8 cellular contexts compared by ENCODE assay signal in the genomic region with DNA sequence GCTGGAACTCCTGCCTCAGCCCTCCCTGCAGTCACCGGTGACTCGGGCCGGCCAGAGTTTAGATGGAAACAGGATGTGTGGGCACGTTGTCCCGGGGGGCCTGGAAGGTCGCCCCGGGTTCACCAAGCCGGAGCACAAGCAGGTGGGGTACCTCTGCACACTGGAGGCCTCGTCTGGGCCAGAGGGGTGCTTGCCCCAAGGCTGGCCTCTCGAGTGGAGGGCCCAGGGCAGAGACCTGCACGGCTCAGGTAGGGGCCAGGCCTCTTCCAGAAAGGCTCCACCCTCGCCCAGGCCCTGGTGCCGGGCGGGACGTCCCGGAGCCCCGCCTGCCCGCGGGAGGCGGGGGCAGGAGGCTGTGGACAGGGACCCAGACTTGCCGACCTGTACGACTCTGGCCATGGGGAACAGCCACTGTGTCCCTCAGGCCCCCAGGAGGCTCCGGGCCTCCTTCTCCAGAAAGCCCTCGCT. TPM values are rescaled to one million over a fixed set of nuclear protein-coding genes. Genes with fewer than 3 reads are reported as not detected.
DNase-seq lines count a peak whose midpoint lies in the region; ATAC-seq and TF ChIP-seq lines count a peak whose summit lies in the region.

A gene with protein sequence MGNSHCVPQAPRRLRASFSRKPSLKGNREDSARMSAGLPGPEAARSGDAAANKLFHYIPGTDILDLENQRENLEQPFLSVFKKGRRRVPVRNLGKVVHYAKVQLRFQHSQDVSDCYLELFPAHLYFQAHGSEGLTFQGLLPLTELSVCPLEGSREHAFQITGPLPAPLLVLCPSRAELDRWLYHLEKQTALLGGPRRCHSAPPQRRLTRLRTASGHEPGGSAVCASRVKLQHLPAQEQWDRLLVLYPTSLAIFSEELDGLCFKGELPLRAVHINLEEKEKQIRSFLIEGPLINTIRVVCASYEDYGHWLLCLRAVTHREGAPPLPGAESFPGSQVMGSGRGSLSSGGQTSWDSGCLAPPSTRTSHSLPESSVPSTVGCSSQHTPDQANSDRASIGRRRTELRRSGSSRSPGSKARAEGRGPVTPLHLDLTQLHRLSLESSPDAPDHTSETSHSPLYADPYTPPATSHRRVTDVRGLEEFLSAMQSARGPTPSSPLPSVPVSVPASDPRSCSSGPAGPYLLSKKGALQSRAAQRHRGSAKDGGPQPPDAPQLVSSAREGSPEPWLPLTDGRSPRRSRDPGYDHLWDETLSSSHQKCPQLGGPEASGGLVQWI (plus strand): TSS at position 348 of the 468 bp plus-strand sequence. CDS start 50 bp downstream, at position 398.

- peak within 1 kb of the TSS; percentile 84 for H3K4me3 Mint-ChIP-seq in T-helper 17 cell

- H3K9me3 ChIP-seq in T-helper 17 cell (ENCODE audit: control insufficient read depth, low read length, poor library complexity, severe bottlenecking) (no peaks in the 10 kb centered on the region), esophagus muscularis mucosa (no peaks in the 10 kb centered on the region), neuron (ENCODE audit: low read length) (no peaks in the 10 kb centered on the region)

- DNase-seq in GM12865 (ENCODE audit: low read depth) (no peak), T-helper 17 cell (no peak), esophagus muscularis mucosa (ENCODE audit: extremely low spot score) (no peak), NCI-H526 (lab: John Stamatoyannopoulos, UW) (no peak)

- intact Hi-C loops in esophagus muscularis mucosa (cut with DNase I), result no loop called here

- H3K4me1 ChIP-seq in esophagus muscularis mucosa, result peaks cover 17 to 32% (median 25%) of the 10 kb centered on the region in 4 donors
- H3K4me1 ChIP-seq in neuron (ENCODE audit: insufficient read depth, low read length), result peaks cover 11% of the 10 kb centered on the region

- H3K27me3 ChIP-seq in esophagus muscularis mucosa (peaks cover 0 to 42% (median 11%) of the 10 kb centered on the region in 4 donors), neuron (ENCODE audit: insufficient read depth, low read length) (peaks cover 55% of the 10 kb centered on the region)

- no peak within 1 kb of the TSS for H3K27ac Mint-ChIP-seq in T-helper 17 cell

- WGBS in esophagus muscularis mucosa, result 0% methylated on average over 2 of the region's 24 CpGs

- peaks cover 8% of the 10 kb centered on the region for H3K4me1 Mint-ChIP-seq in T-helper 17 cell

- no peak for TF ChIP-seq CTCF in GM12865 (IDR thresholded peaks at IDR 0.05; ENCODE audit: insufficient read depth, low read depth, low read length, missing control alignments)
- no peak for TF ChIP-seq CTCF in esophagus muscularis mucosa (IDR thresholded peaks at IDR 0.05)

- peak within 1 kb of the TSS; percentile 75 for H2AFZ ChIP-seq in neuron (ENCODE audit: low read depth, low read length)

- no peak for TF ChIP-seq EP300 in esophagus muscularis mucosa (IDR thresholded peaks at IDR 0.05)

- H3K36me3 ChIP-seq in esophagus muscularis mucosa (peaks cover 0 to 29% (median 21%) of the 10 kb centered on the region in 4 donors), neuron (ENCODE audit: insufficient read depth, low read length) (peaks cover 12% of the 10 kb centered on the region)

- H3K27ac ChIP-seq in esophagus muscularis mucosa (replicated peaks in 1 of 4), result peak within 1 kb of the TSS; percentile 39 to 66 (median 60)

- peak; percentile 33 for ATAC-seq in HG02678 (IDR thresholded peaks at IDR 0.05; ENCODE audit: unreplicated experiment)
- peak; percentile 65 for ATAC-seq in T-helper 17 cell
- ATAC-seq in HG03280 (IDR thresholded peaks at IDR 0.05; ENCODE audit: unreplicated experiment), result no peak
- no peak for ATAC-seq in HG03521 (IDR thresholded peaks at IDR 0.05; ENCODE audit: unreplicated experiment)

- H3K36me3 Mint-ChIP-seq in T-helper 17 cell (ENCODE audit: low read depth), result no peaks in the 10 kb centered on the region

- H3K27me3 Mint-ChIP-seq in T-helper 17 cell, result no peaks in the 10 kb centered on the region

- H3K4me3 ChIP-seq in GM12865 (ENCODE audit: low read depth, low read length) (peak within 1 kb of the TSS; percentile 78), esophagus muscularis mucosa (peak within 1 kb of the TSS; percentile 56 to 67 (median 64)), neuron (ENCODE audit: low read length) (peak within 1 kb of the TSS; percentile 44)

- no peak for TF ChIP-seq POLR2A in esophagus muscularis mucosa (IDR thresholded peaks at IDR 0.05; ENCODE audit: low read depth)

RNA-seq across cellular contexts. Expression of the gene that starts here (rescaled TPM):
- total RNA-seq in T-helper 17 cell (1 to 10 TPM; 3.4 to 4.3 TPM), esophagus muscularis mucosa (under 1 TPM in 3 of 4 donors, not detected in 1; 0.17 to 0.50 (median 0.19) TPM)

Comparison
In these comparisons a context has a peak if more than half of its experiments do, and no peak if none do; other contexts are left out.
1. ATAC-seq: peak in HG02678 (single experiment) and T-helper 17 cell (single experiment); none in HG03280 (single experiment) and HG03521 (single experiment).
2. Peak in every context shown above with its lines, with median percentiles within 50 percentile points of each other: H3K4me3 ChIP-seq.